In the genomic region with DNA sequence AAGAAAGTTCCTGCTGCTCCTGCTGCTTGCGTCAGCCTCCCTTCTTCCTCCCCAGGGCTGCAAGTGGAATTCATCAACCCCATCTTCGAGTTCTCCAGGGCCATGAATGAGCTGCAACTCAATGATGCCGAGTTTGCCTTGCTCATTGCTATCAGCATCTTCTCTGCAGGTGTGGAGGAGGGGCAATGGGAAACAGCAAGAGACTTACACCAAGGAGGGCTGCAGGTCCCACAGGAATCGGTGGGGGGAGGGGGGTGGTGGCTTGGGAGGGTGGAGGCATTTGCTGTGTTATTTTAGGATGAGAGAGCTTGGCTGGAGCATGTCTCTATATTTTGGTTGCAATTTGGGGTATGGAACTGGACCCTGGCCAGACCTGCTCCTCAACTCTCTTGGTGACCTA, we compare ENCODE assay signal across 1 cellular context.
A peak's percentile ranks its signal among the peaks of the same experiment; 100 is the strongest.
TF ChIP-seq lines count a peak whose summit lies in the region.

No MANE protein-coding gene starts in this region.

TF ChIP-seq in H1, 55 proteins besides CTCF, POLR2A, EP300 and RAD21:
- TF ChIP-seq, protein P1, sequence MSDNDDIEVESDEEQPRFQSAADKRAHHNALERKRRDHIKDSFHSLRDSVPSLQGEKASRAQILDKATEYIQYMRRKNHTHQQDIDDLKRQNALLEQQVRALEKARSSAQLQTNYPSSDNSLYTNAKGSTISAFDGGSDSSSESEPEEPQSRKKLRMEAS (IDR thresholded peaks at IDR 0.05) = no peak
- TF ChIP-seq GTF2F1 (IDR thresholded peaks at IDR 0.05; ENCODE audit: borderline replicate concordance, low read depth, low read length) (no peak), SP1 (IDR thresholded peaks at IDR 0.05; ENCODE audit: low read depth, low read length) (0 out of 2 replicates have a peak, but pooled peaks have one; percentile 22)
